ENCODE assay signal across 26 cellular contexts in the genomic region with DNA sequence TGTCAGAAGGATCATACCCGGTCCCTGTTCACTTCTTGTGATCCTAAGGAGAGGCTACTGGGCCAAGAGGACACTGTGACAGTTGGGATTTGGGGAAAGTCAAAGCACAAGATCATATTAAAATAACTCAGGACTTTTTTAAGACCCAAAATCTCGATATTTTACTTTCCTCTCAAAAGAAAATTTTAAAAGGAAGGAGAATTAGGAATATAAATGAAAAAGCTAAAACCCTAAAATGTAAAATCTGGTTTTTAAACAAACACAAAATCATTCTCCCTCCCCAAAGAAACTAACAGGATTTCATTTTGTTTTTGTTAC. TPM values are rescaled to one million over a fixed set of nuclear protein-coding genes. Genes with fewer than 3 reads are reported as not detected.
"Had no signal": no experiment of that assay in that cellular context is flagged by ENCODE, and none has a peak within 500 bp of the region (broad histone marks: within the 10 kb centered on the region; RNA-seq: fewer than 3 reads in every experiment).

No MANE protein-coding gene starts in this region.

- H3K36me3 Mint-ChIP-seq: brain, WTC11 had no signal

- H3K27me3 Mint-ChIP-seq: brain had no signal

- H3K9me3 Mint-ChIP-seq: activated T-helper 2 cell treated with anti-CD3 and anti-CD28 coated beads, Interferon-gamma antibody, Interleukin-2, Interleukin-4, amounts not matched to agents 10 μg/mL and 5 μg/mL and 100 μg/mL, durations not matched to agents 14 hours and 24 hours and 36 hours had no signal

- H3K4me1 Mint-ChIP-seq: brain had no signal

- H3K36me3 ChIP-seq: ascending aorta, cardiac muscle cell, MG63, Peyer's patch, SJSA1 had no signal

- H3K4me3 Mint-ChIP-seq: brain, WTC11 had no signal

- DNase-seq: activated CD4-positive, alpha-beta T cell treated with anti-CD3 and anti-CD28 coated beads for 48 hours; activated CD4-positive, alpha-beta T cell treated with anti-CD3 and anti-CD28 coated beads, Interleukin-2, amount 50 U/mL, for 4 hours; activated CD4-positive, CD25-positive, alpha-beta regulatory T cell treated with anti-CD3 and anti-CD28 coated beads, Interleukin-2, amount 50 U/mL, for 72 hours; activated naive CD4-positive, alpha-beta T cell treated with anti-CD3 and anti-CD28 coated beads, Interleukin-2, amount 50 U/mL, for 16 hours; activated T-cell treated with anti-CD3 and anti-CD28 coated beads for 4 hours; activated T-cell treated with anti-CD3 and anti-CD28 coated beads, Interleukin-2, amount 50 U/mL, for 48 hours; amniotic stem cell; NCI-H1092 treated with DMSO at 0.1 percent for 48 hours; NCI-H1417 treated with DMSO at 0.1 percent for 48 hours; NCI-H1694; NCI-H2029 treated with DMSO at 0.1 percent for 48 hours; NCI-H345; NCI-H510A treated with DMSO at 0.1 percent for 48 hours; NCI-H69; NK-92 treated with Interleukin-12 subunit alpha and Interleukin-12 subunit beta, amount 100 ng/mL, for 24 hours; Peyer's patch; SHP77; SW 1271 had no signal

- H3K4me3 ChIP-seq: ascending aorta, cardiac muscle cell, MG63, Peyer's patch, SJSA1 had no signal

- ATAC-seq: SK-N-SH treated with all-trans-retinoic acid at 6 μM for 48 hours had no signal

- H3K27me3 ChIP-seq: ascending aorta, cardiac muscle cell, MG63, Peyer's patch, SJSA1 had no signal

- H3K9me3 ChIP-seq: ascending aorta, MG63, Peyer's patch, SJSA1 had no signal

- H3K27ac Mint-ChIP-seq: activated T-helper 2 cell treated with anti-CD3 and anti-CD28 coated beads, Interferon-gamma antibody, Interleukin-2, Interleukin-4, amounts not matched to agents 10 μg/mL and 5 μg/mL and 100 μg/mL, durations not matched to agents 14 hours and 24 hours and 36 hours; WTC11 had no signal

- H3K4me1 ChIP-seq: ascending aorta, Peyer's patch, SJSA1 had no signal

- H3K27ac ChIP-seq: ascending aorta, cardiac muscle cell, Peyer's patch, SJSA1 had no signal

RNA-seq across cellular contexts. Expression of gene ALOX5, which starts 36.4 kb away (rescaled TPM):
- total RNA-seq: SJSA1 had no signal
